ENCODE assay signal across 20 cellular contexts in genomic region chr20:38305541-38305940, GRCh38. TPM values are rescaled to one million over a fixed set of nuclear protein-coding genes. Genes with fewer than 3 reads are reported as not detected.
DNase-seq lines count a peak whose midpoint lies in the region; ATAC-seq, FAIRE-seq and TF ChIP-seq lines count a peak whose summit lies in the region.
"Had no signal": no experiment of that assay in that cellular context is flagged by ENCODE, and none has a peak within 500 bp of the region (broad histone marks: within the 10 kb centered on the region; RNA-seq: fewer than 3 reads in every experiment).

No MANE protein-coding gene starts in this region.

- BruUV-seq in HepG2 (replicated peaks; lab: Mats Ljungman, UMichigan): no TSS peak

- DNase-seq in HepG2 (ENCODE audit: low spot score) (no peak), right lobe of liver (no peak), HL-60 (ENCODE audit: low read depth in 1 of 2, low spot score in 1 of 2) (peak in 1 of 2 experiments; percentile 6), psoas muscle (no peak), T-helper 1 cell (no peak)
- DNase-seq: CD4-positive, alpha-beta T cell; CD8-positive, alpha-beta T cell; DMS79 treated with DMSO at 0.1 percent for 48 hours had no signal

- H3K27ac ChIP-seq in HepG2 (ENCODE audit: extremely low read length, insufficient read depth, low read length) (no peak overlapping the region), right lobe of liver (no peak overlapping the region), HL-60 (replicated peaks) (peak overlapping the region; percentile 90), neutrophil (peak overlapping the region; percentile 85), psoas muscle (no peak overlapping the region)
- H3K27ac ChIP-seq: BLaER1, C4-2B had no signal

- FAIRE-seq in HepG2 (lab: Jason Lieb, UNC): no peak
- FAIRE-seq: A204.1, D721Med, G401.6, GM19239 had no signal

- no peaks in the 10 kb centered on the region for H4K20me1 ChIP-seq in HepG2 (ENCODE audit: insufficient read depth, low read length)

- no peaks in the 10 kb centered on the region for H3K79me2 ChIP-seq in HepG2 (ENCODE audit: insufficient read depth, low read length)

- no peak overlapping the region for H2AFZ ChIP-seq in HepG2 (ENCODE audit: low read length)

- no peak for TF ChIP-seq EP300 in HepG2 (IDR thresholded peaks at IDR 0.05; ENCODE audit: low read depth in 2 of 2, low read length in 2 of 2)
- no peak for TF ChIP-seq EP300 in HepG2 (CRISPR knock-in tag; IDR thresholded peaks at IDR 0.05; ENCODE audit: borderline replicate concordance)

- POLR2A ChIA-PET in HepG2 (lab: Yijun Ruan, JAX): no interaction called here

- H3K4me1 ChIP-seq in HepG2 (ENCODE audit: insufficient read depth, low read length) (no peaks in the 10 kb centered on the region), right lobe of liver (no peaks in the 10 kb centered on the region), neutrophil (ENCODE audit: control insufficient read depth in 1 of 2, insufficient read depth in 1 of 2, low read depth in 1 of 2, low read length in 1 of 2) (peaks cover 76 to 77% of the 10 kb centered on the region in 2 experiments), psoas muscle (no peaks in the 10 kb centered on the region)
- H3K4me1 ChIP-seq: BE2C, Caco-2 had no signal

- H3K36me3 ChIP-seq in HepG2 (replicated peaks in 1 of 2; ENCODE audit: control insufficient read depth in 1 of 2, insufficient read depth in 2 of 2, low read length in 2 of 2) (no peaks in the 10 kb centered on the region), right lobe of liver (no peaks in the 10 kb centered on the region), neutrophil (peaks cover 27% of the 10 kb centered on the region), psoas muscle (ENCODE audit: insufficient read depth in 1 of 2, low read depth in 1 of 2) (no peaks in the 10 kb centered on the region)
- H3K36me3 ChIP-seq: BE2C, BLaER1 had no signal

- TF ChIP-seq CTCF in HepG2 (CRISPR knock-in tag; IDR thresholded peaks at IDR 0.05) (no peak), right lobe of liver (IDR thresholded peaks at IDR 0.05) (no peak), HL-60 (IDR thresholded peaks at IDR 0.05; ENCODE audit: insufficient read depth, low read length) (no peak), neutrophil (IDR thresholded peaks at IDR 0.05) (no peak), psoas muscle (IDR thresholded peaks at IDR 0.05) (no peak)

- TF ChIP-seq RAD21 in HepG2 (CRISPR knock-in tag; IDR thresholded peaks at IDR 0.05): no peak

- intact Hi-C loops in HepG2 (cut with micrococcal nuclease; ENCODE audit: unreplicated experiment): no loop called here
- intact Hi-C loops in right lobe of liver (cut with DNase I): loop anchor here in 1 of 2 donors (10.0 kb wide), 1 partner anchor 71 kb away; no protein-coding TSS in a partner anchor
- intact Hi-C loops in psoas muscle (cut with DNase I): loop anchor here (5.0 kb wide), 1 partner anchor 78 kb away; no protein-coding TSS in a partner anchor

- H3K27me3 ChIP-seq in HepG2 (ENCODE audit: control insufficient read depth in 1 of 2, insufficient read depth in 2 of 2, low read length in 2 of 2): peaks cover 2 to 22% of the 10 kb centered on the region in 2 experiments; a peak in 3 of 5 replicates
- H3K27me3 ChIP-seq in right lobe of liver: no peaks in the 10 kb centered on the region
- no peaks in the 10 kb centered on the region for H3K27me3 ChIP-seq in HL-60 (ENCODE audit: insufficient read depth, poor library complexity, severe bottlenecking)
- H3K27me3 ChIP-seq in neutrophil: no peaks in the 10 kb centered on the region
- H3K27me3 ChIP-seq in psoas muscle (ENCODE audit: insufficient read depth in 3 of 3, low read length in 2 of 3): peaks cover 0 to 6% (median 0%) of the 10 kb centered on the region in 3 donors

- 34% methylated on average over 4 of the region's 4 CpGs for WGBS in HepG2 (ENCODE audit: low lambda C conversion rate)
- 77% methylated on average over 4 of the region's 4 CpGs for WGBS in right lobe of liver (ENCODE audit: insufficient coverage, low coverage, low lambda C conversion rate, missing lambda C conversion rate)
- WGBS in psoas muscle, 3 donors: 88 to 95% (median 93%) methylated on average over 4 of the region's 4 CpGs

- CTCF ChIA-PET in HepG2 (lab: Yijun Ruan, JAX; ENCODE audit: low intra/inter-chr PET ratio, low total read pairs): no interaction called here

- H3K4me2 ChIP-seq in HepG2 (ENCODE audit: low read depth, low read length): no peak overlapping the region

- H3K4me3 ChIP-seq in HepG2 (replicated peaks in 1 of 3; ENCODE audit: insufficient read depth in 1 of 3, low read depth in 2 of 3, low read length in 3 of 3) (no peak overlapping the region), right lobe of liver (no peak overlapping the region), HL-60 (replicated peaks; ENCODE audit: insufficient read depth, low read length) (peak overlapping the region; percentile 10; the same call in 1 of the 2 replicates), neutrophil (ENCODE audit: low read depth in 1 of 2, low read length in 1 of 2) (peak overlapping the region; percentile 58 to 61), psoas muscle (no peak overlapping the region)
- H3K4me3 ChIP-seq: BLaER1 had no signal

- no peak for TF ChIP-seq POLR2A in HepG2 (IDR thresholded peaks at IDR 0.05; ENCODE audit: insufficient read depth in 1 of 2, low read depth in 2 of 2, low read length in 2 of 2)
- TF ChIP-seq POLR2A in right lobe of liver (IDR thresholded peaks at IDR 0.05): no peak

- H3K9ac ChIP-seq in HepG2 (ENCODE audit: insufficient read depth, low read depth, low read length): no peak overlapping the region
- H3K9ac ChIP-seq: BLaER1 had no signal

- no peak for ATAC-seq in HepG2
- ATAC-seq in right lobe of liver: no peak
- ATAC-seq in psoas muscle: no peak
- ATAC-seq: CD8-positive, alpha-beta T cell had no signal

- H3K9me3 ChIP-seq in HepG2 (ENCODE audit: low read length): no peaks in the 10 kb centered on the region
- H3K9me3 ChIP-seq in right lobe of liver: no peaks in the 10 kb centered on the region
- H3K9me3 ChIP-seq in neutrophil: no peaks in the 10 kb centered on the region
- peaks cover 7% of the 10 kb centered on the region for H3K9me3 ChIP-seq in psoas muscle
- H3K9me3 ChIP-seq: BE2C, BLaER1 had no signal

- in situ Hi-C loops in HepG2 (cut with HindIII; ENCODE audit: extremely low pct_ligation_motif_present, low pct_unique_long_range_greater_than_20kb): no loop called here

RNA-seq across cellular contexts. Expression of gene BPI, which starts 1.6 kb away (rescaled TPM):
- total RNA-seq in HepG2 (2016; rRNA removed; fragmentation: Illumina TruSeq; extraction: Trizol) (not detected in 2 replicates), right lobe of liver (1 to 10 TPM in 1 of 6 experiments, under 1 TPM in 3, not detected in 2; 0.26 to 1.3 (median 0.60) TPM), psoas muscle (under 1 TPM in 2 of 4 donors, not detected in 2; 0.41 to 0.49 TPM)
- total RNA-seq in HepG2 (2016; cell fraction: cytosol; rRNA removed; fragmentation: Illumina TruSeq; extraction: Trizol; ENCODE audit: low read depth): not detected in 2 replicates
- not detected in 2 replicates for total RNA-seq in HepG2 (2016; cell fraction: insoluble cytoplasmic fraction; rRNA removed; fragmentation: Illumina TruSeq; extraction: Trizol)
- not detected in 2 replicates for total RNA-seq in HepG2 (2016; cell fraction: membrane; rRNA removed; fragmentation: Illumina TruSeq; extraction: Trizol)
- total RNA-seq in HepG2 (2016; cell fraction: nucleus; rRNA removed; fragmentation: Illumina TruSeq; extraction: Trizol): not detected in 2 replicates
- polyA plus RNA-seq in HepG2 (2011; rRNA removed) (not detected in 2 replicates), psoas muscle (under 1 TPM in 1 of 3 donors, not detected in 2; 0.06 TPM)
- polyA plus RNA-seq in HepG2 (2011; cell fraction: cytosol; rRNA removed): not detected in 2 replicates
- polyA plus RNA-seq in HepG2 (2011; cell fraction: nucleus; rRNA removed): not detected in 2 replicates
- polyA plus RNA-seq in HepG2 (2012): not detected in 2 replicates
- polyA plus RNA-seq in HepG2 (2016; cell fraction: cytosol; fragmentation: Illumina TruSeq; extraction: Trizol; ENCODE audit: low read depth): not detected in 2 replicates
- polyA plus RNA-seq in HepG2 (2016; cell fraction: insoluble cytoplasmic fraction; fragmentation: Illumina TruSeq; extraction: Trizol; ENCODE audit: low read depth): not detected in 2 replicates
- not detected in 2 replicates for polyA plus RNA-seq in HepG2 (2016; cell fraction: membrane; fragmentation: Illumina TruSeq; extraction: Trizol; ENCODE audit: low read depth)
- not detected in 2 replicates for polyA plus RNA-seq in HepG2 (2016; cell fraction: nucleus; fragmentation: Illumina TruSeq; extraction: Trizol; ENCODE audit: insufficient read depth, low read depth)
- polyA minus RNA-seq in HepG2 (2011; rRNA and poly(A)+ RNA removed; ENCODE audit: low replicate concordance): not detected in 2 replicates
- polyA minus RNA-seq in HepG2 (2011; cell fraction: cytosol; rRNA and poly(A)+ RNA removed): not detected in 2 replicates
- polyA minus RNA-seq in HepG2 (2011; cell fraction: nucleus; rRNA and poly(A)+ RNA removed): not detected in 2 replicates
- total RNA-seq: A673; Caco-2; Calu3; CD8-positive, alpha-beta T cell had no signal

RNA-seq across cellular contexts. Expression of gene LBP, which starts 40.7 kb away (rescaled TPM):
- total RNA-seq in HepG2 (2016; rRNA removed; fragmentation: Illumina TruSeq; extraction: Trizol) (0.20 TPM in 1 of 2 replicates, not detected in the other), right lobe of liver (1,000 to 10,000 TPM in 3 of 6 experiments, 100 to 1,000 TPM in 3; 380 to 2,142 (median 1,251) TPM), psoas muscle (100 to 1,000 TPM in 1 of 4 donors, 10 to 100 TPM in 3; 38.8 to 167 (median 68.7) TPM)
- total RNA-seq in HepG2 (2016; cell fraction: cytosol; rRNA removed; fragmentation: Illumina TruSeq; extraction: Trizol; ENCODE audit: low read depth): not detected in 2 replicates
- 0.06 TPM in 1 of 2 replicates, not detected in the other for total RNA-seq in HepG2 (2016; cell fraction: insoluble cytoplasmic fraction; rRNA removed; fragmentation: Illumina TruSeq; extraction: Trizol)
- total RNA-seq in HepG2 (2016; cell fraction: membrane; rRNA removed; fragmentation: Illumina TruSeq; extraction: Trizol): 0.09 TPM in 1 of 2 replicates, not detected in the other
- not detected in 2 replicates for total RNA-seq in HepG2 (2016; cell fraction: nucleus; rRNA removed; fragmentation: Illumina TruSeq; extraction: Trizol)
- polyA plus RNA-seq in HepG2 (2011; rRNA removed) (0.07 and 0.26 TPM in 2 replicates), psoas muscle (10 to 100 TPM in 2 of 3 donors, 1 to 10 TPM in 1; 1.1 to 10.3 (median 10.2) TPM)
- polyA plus RNA-seq in HepG2 (2011; cell fraction: cytosol; rRNA removed): 0.17 and 0.32 TPM in 2 replicates
- 0.08 and 0.14 TPM in 2 replicates for polyA plus RNA-seq in HepG2 (2011; cell fraction: nucleus; rRNA removed)
- 0.20 TPM in 1 of 2 replicates, not detected in the other for polyA plus RNA-seq in HepG2 (2012)
- polyA plus RNA-seq in HepG2 (2016; cell fraction: cytosol; fragmentation: Illumina TruSeq; extraction: Trizol; ENCODE audit: low read depth): 0.08 TPM in 1 of 2 replicates, not detected in the other
- not detected in 2 replicates for polyA plus RNA-seq in HepG2 (2016; cell fraction: insoluble cytoplasmic fraction; fragmentation: Illumina TruSeq; extraction: Trizol; ENCODE audit: low read depth)
- polyA plus RNA-seq in HepG2 (2016; cell fraction: membrane; fragmentation: Illumina TruSeq; extraction: Trizol; ENCODE audit: low read depth): 0.10 TPM in 1 of 2 replicates, not detected in the other
- not detected in 2 replicates for polyA plus RNA-seq in HepG2 (2016; cell fraction: nucleus; fragmentation: Illumina TruSeq; extraction: Trizol; ENCODE audit: insufficient read depth, low read depth)
- polyA minus RNA-seq in HepG2 (2011; rRNA and poly(A)+ RNA removed; ENCODE audit: low replicate concordance): 0.72 TPM in 1 of 2 replicates, not detected in the other
- polyA minus RNA-seq in HepG2 (2011; cell fraction: cytosol; rRNA and poly(A)+ RNA removed): not detected in 2 replicates
- polyA minus RNA-seq in HepG2 (2011; cell fraction: nucleus; rRNA and poly(A)+ RNA removed): not detected in 2 replicates
- total RNA-seq: A673; Caco-2; Calu3; CD4-positive, alpha-beta T cell; CD8-positive, alpha-beta T cell had no signal
- polyA plus RNA-seq: AG04450 had no signal

RNA-seq across cellular contexts. Expression of gene KIAA1755, which starts 45.0 kb away (rescaled TPM):
- 0.04 and 0.07 TPM in 2 replicates for total RNA-seq in HepG2 (2016; rRNA removed; fragmentation: Illumina TruSeq; extraction: Trizol)
- not detected in 2 replicates for total RNA-seq in HepG2 (2016; cell fraction: cytosol; rRNA removed; fragmentation: Illumina TruSeq; extraction: Trizol; ENCODE audit: low read depth)
- total RNA-seq in HepG2 (2016; cell fraction: insoluble cytoplasmic fraction; rRNA removed; fragmentation: Illumina TruSeq; extraction: Trizol): not detected in 2 replicates
- total RNA-seq in HepG2 (2016; cell fraction: membrane; rRNA removed; fragmentation: Illumina TruSeq; extraction: Trizol): not detected in 2 replicates
- not detected in 2 replicates for total RNA-seq in HepG2 (2016; cell fraction: nucleus; rRNA removed; fragmentation: Illumina TruSeq; extraction: Trizol)
- not detected in 2 replicates for polyA plus RNA-seq in HepG2 (2011; rRNA removed)
- not detected in 2 replicates for polyA plus RNA-seq in HepG2 (2011; cell fraction: cytosol; rRNA removed)
- polyA plus RNA-seq in HepG2 (2011; cell fraction: nucleus; rRNA removed): not detected in 2 replicates
- not detected in 2 replicates for polyA plus RNA-seq in HepG2 (2012)
- polyA plus RNA-seq in HepG2 (2016; cell fraction: cytosol; fragmentation: Illumina TruSeq; extraction: Trizol; ENCODE audit: low read depth): not detected in 2 replicates
- not detected in 2 replicates for polyA plus RNA-seq in HepG2 (2016; cell fraction: insoluble cytoplasmic fraction; fragmentation: Illumina TruSeq; extraction: Trizol; ENCODE audit: low read depth)
- not detected in 2 replicates for polyA plus RNA-seq in HepG2 (2016; cell fraction: membrane; fragmentation: Illumina TruSeq; extraction: Trizol; ENCODE audit: low read depth)
- not detected in 2 replicates for polyA plus RNA-seq in HepG2 (2016; cell fraction: nucleus; fragmentation: Illumina TruSeq; extraction: Trizol; ENCODE audit: insufficient read depth, low read depth)
- 0.02 TPM in 1 of 2 replicates, not detected in the other for polyA minus RNA-seq in HepG2 (2011; rRNA and poly(A)+ RNA removed; ENCODE audit: low replicate concordance)
- polyA minus RNA-seq in HepG2 (2011; cell fraction: cytosol; rRNA and poly(A)+ RNA removed): not detected in 2 replicates
- not detected in 2 replicates for polyA minus RNA-seq in HepG2 (2011; cell fraction: nucleus; rRNA and poly(A)+ RNA removed)
- 1 to 10 TPM in 4 of 6 experiments, under 1 TPM in 2; 0.06 to 2.7 (median 1.5) TPM for total RNA-seq in right lobe of liver
- total RNA-seq in psoas muscle: 1 to 10 TPM in 1 of 4 donors, under 1 TPM in 3; 0.16 to 2.4 (median 0.48) TPM
- polyA plus RNA-seq in psoas muscle: under 1 TPM; 0.20 to 0.30 (median 0.29) TPM
- total RNA-seq: A673; Calu3; CD4-positive, alpha-beta T cell; CD8-positive, alpha-beta T cell had no signal

Comparison
In these comparisons a context has a peak if more than half of its experiments do, and no peak if none do; other contexts are left out.
1. RNA of gene LBP, which starts 40.7 kb away (total RNA-seq): 380 to 2,142 TPM in right lobe of liver and 38.8 to 167 TPM in psoas muscle; 0.06 to 0.20 TPM in HepG2; every median in the first group is over 10 times any median in the second.
2. H3K27ac ChIP-seq: peak in HL-60 (single experiment) and neutrophil (single experiment); none in HepG2 (single experiment), right lobe of liver (0 of 3) and psoas muscle (single experiment).
3. H3K4me3 ChIP-seq: peak in HL-60 (single experiment) and neutrophil (2 of 2); none in HepG2 (0 of 3), right lobe of liver (0 of 3) and psoas muscle (single experiment).